In the genomic region with DNA sequence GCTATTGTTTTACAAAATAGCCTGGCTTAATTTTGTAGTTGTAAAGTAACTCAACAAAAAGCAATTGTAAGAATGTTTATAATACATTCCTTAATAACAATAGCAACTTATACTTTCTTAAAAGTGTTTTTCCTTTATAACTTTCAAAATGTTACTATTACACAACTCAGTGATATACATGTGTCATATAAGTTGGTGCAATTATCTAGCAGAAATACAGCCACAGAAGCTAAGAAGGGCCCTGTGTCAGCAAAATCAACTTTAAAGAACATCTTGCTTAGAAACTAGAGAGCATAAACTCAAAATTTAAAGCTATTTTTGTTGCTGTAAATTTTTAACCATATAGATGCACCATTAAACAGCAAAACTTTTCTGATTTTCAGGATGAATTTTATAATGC, we compare ENCODE assay signal across 24 cellular contexts. TPM values are rescaled to one million over a fixed set of nuclear protein-coding genes. Genes with fewer than 3 reads are reported as not detected.
"Had no signal": no experiment of that assay in that cellular context is flagged by ENCODE, and none has a peak within 500 bp of the region (broad histone marks: within the 10 kb centered on the region; RNA-seq: fewer than 3 reads in every experiment).

No MANE protein-coding gene starts in this region.

- H3K27ac Mint-ChIP-seq: effector memory CD8-positive, alpha-beta T cell; memory B cell; natural killer cell; stimulated activated memory B cell treated with anti-CD40 and anti-IgM and Interleukin-4, amounts not matched to agents 10 μg/mL and 1 μg/mL and 100 μg/mL, for 72 hours; stimulated activated naive CD8-positive, alpha-beta T cell treated with anti-CD3 and anti-CD28 coated beads, Interleukin-15, Interleukin-2, amounts not matched to agents 100 ng/mL and 50 ng/mL, for 24 hours had no signal

- H3K36me3 Mint-ChIP-seq: natural killer cell had no signal

- H3K4me1 ChIP-seq: esophagus squamous epithelium, gastroesophageal sphincter, left ventricle myocardium inferior, lower lobe of right lung, psoas muscle, spleen, tibial nerve, upper lobe of right lung had no signal

- H3K27ac ChIP-seq: esophagus squamous epithelium, gastroesophageal sphincter, left ventricle myocardium inferior, lower lobe of right lung, psoas muscle, spleen, tibial nerve, upper lobe of right lung had no signal

- H3K4me3 ChIP-seq: esophagus squamous epithelium, gastroesophageal sphincter, left ventricle myocardium inferior, lower lobe of right lung, psoas muscle, spleen, tibial nerve, upper lobe of right lung had no signal

- H3K27me3 ChIP-seq: esophagus squamous epithelium, gastroesophageal sphincter, spleen, tibial nerve, upper lobe of right lung had no signal

- H3K27me3 Mint-ChIP-seq: effector memory CD8-positive, alpha-beta T cell; memory B cell; stimulated activated memory B cell treated with anti-CD40 and anti-IgM and Interleukin-4, amounts not matched to agents 10 μg/mL and 1 μg/mL and 100 μg/mL, for 72 hours; stimulated activated naive CD8-positive, alpha-beta T cell treated with anti-CD3 and anti-CD28 coated beads, Interleukin-15, Interleukin-2, amounts not matched to agents 100 ng/mL and 50 ng/mL, for 24 hours had no signal

- DNase-seq: effector memory CD8-positive, alpha-beta T cell; esophagus squamous epithelium; foreskin fibroblast; glutamatergic neuron; kidney; left cardiac atrium; left ventricle myocardium inferior; lower lobe of right lung; natural killer cell; psoas muscle; retina; spleen; stimulated activated CD4-positive, alpha-beta T cell treated with anti-CD3 and anti-CD28 coated beads, Interleukin-15, amount 100 ng/mL, for 24 hours; stimulated activated CD4-positive, alpha-beta T cell treated with anti-CD3 and anti-CD28 coated beads, Interleukin-1b, Interleukin-23, amount 100 ng/mL, for 48 hours; stimulated activated CD4-positive, alpha-beta T cell treated with anti-CD3 and anti-CD28 coated beads, Interleukin-4, amount 100 ng/mL, for 24 hours; upper lobe of right lung had no signal

- H3K9me3 Mint-ChIP-seq: effector memory CD8-positive, alpha-beta T cell; natural killer cell; stimulated activated memory B cell treated with anti-CD40 and anti-IgM and Interleukin-4, amounts not matched to agents 10 μg/mL and 1 μg/mL and 100 μg/mL, for 72 hours; stimulated activated naive CD8-positive, alpha-beta T cell treated with anti-CD3 and anti-CD28 coated beads, Interleukin-15, Interleukin-2, amounts not matched to agents 100 ng/mL and 50 ng/mL, for 24 hours had no signal

- H3K36me3 ChIP-seq: esophagus squamous epithelium, gastroesophageal sphincter, left ventricle myocardium inferior, lower lobe of right lung, spleen, tibial nerve, upper lobe of right lung had no signal

- H3K9me3 ChIP-seq: esophagus squamous epithelium, gastroesophageal sphincter, left ventricle myocardium inferior, lower lobe of right lung, spleen, upper lobe of right lung had no signal

- ATAC-seq: effector memory CD8-positive, alpha-beta T cell; gastroesophageal sphincter; left cardiac atrium; lower lobe of right lung; natural killer cell; psoas muscle; sciatic nerve; stimulated activated memory B cell treated with anti-CD40 and anti-IgM and Interleukin-4, amounts not matched to agents 10 μg/mL and 1 μg/mL and 100 μg/mL, for 72 hours; upper lobe of right lung had no signal

- H3K4me3 Mint-ChIP-seq: effector memory CD8-positive, alpha-beta T cell; memory B cell; mesothelial cell of epicardium; natural killer cell; stimulated activated memory B cell treated with anti-CD40 and anti-IgM and Interleukin-4, amounts not matched to agents 10 μg/mL and 1 μg/mL and 100 μg/mL, for 72 hours; stimulated activated naive CD8-positive, alpha-beta T cell treated with anti-CD3 and anti-CD28 coated beads, Interleukin-15, Interleukin-2, amounts not matched to agents 100 ng/mL and 50 ng/mL, for 24 hours had no signal

RNA-seq across cellular contexts. Expression of a gene that starts 41.4 kb away (rescaled TPM):
- total RNA-seq: lower lobe of right lung, natural killer cell, psoas muscle, spleen, temporal lobe, upper lobe of right lung had no signal
- polyA plus RNA-seq: spleen had no signal
